Comparison of ENCODE assay signal across 2 cellular contexts in the genomic region with DNA sequence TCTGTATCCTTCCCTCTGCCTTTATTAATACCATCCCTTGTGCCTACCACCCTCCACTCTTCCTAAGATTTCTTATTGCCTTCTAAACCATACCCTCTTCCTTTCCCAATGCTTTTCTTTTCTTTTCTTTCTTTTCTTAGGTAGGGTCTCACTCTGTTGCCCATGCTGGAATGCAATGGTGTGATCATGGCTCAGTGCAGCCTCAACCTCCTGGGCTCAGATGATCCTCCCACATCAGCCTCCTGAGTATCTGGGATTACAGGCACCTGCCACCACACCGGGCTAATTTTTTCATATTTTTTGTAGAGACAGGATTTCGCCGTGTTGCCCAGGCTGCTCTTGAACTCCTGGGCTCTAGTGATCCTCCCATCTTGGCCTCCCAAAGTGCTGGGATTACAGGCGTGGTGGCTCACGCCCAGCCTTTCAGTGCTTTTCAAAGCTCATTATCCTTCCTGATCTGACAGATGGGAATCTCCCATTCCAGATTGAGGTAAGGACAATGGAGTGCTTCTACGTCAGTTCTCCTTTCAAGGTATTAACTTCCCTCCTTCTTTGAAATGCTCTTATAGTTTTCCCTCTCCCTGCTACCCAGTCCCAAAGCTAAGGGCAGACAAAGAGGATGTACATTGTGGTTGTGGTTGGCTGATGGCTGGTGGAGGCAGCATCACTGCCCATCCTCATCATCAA.
TF ChIP-seq lines count a peak whose summit lies in the region.

No MANE protein-coding gene starts in this region.

TF ChIP-seq in HCT116, 20 proteins besides CTCF, POLR2A, EP300 and RAD21:
- TF ChIP-seq SIN3A (IDR thresholded peaks at IDR 0.05; ENCODE audit: low read depth) (no peak), TCF7L2 (IDR thresholded peaks at IDR 0.05; ENCODE audit: borderline replicate concordance, extremely low read depth, insufficient read depth, insufficient read length) (no peak), EGR1 (IDR thresholded peaks at IDR 0.05; ENCODE audit: low read depth) (no peak), JUND (IDR thresholded peaks at IDR 0.05) (no peak), FOSL1 (IDR thresholded peaks at IDR 0.05; ENCODE audit: low read depth) (no peak), POLR2AphosphoS5 (IDR thresholded peaks at IDR 0.05; ENCODE audit: low read depth, low read length) (no peak), EZH2 (IDR thresholded peaks at IDR 0.05) (no peak), CBX3 (IDR thresholded peaks at IDR 0.05; ENCODE audit: low read depth) (no peak), SRF (IDR thresholded peaks at IDR 0.05; ENCODE audit: low read depth) (no peak), ZNF274 (IDR thresholded peaks at IDR 0.05; ENCODE audit: low read depth, low read length) (no peak), ZFX (IDR thresholded peaks at IDR 0.05) (no peak), ELF1 (IDR thresholded peaks at IDR 0.05; ENCODE audit: borderline replicate concordance, low read depth) (no peak), EZH2phosphoT487 (IDR thresholded peaks at IDR 0.05; ENCODE audit: borderline replicate concordance) (no peak)
- TF ChIP-seq, protein P1, sequence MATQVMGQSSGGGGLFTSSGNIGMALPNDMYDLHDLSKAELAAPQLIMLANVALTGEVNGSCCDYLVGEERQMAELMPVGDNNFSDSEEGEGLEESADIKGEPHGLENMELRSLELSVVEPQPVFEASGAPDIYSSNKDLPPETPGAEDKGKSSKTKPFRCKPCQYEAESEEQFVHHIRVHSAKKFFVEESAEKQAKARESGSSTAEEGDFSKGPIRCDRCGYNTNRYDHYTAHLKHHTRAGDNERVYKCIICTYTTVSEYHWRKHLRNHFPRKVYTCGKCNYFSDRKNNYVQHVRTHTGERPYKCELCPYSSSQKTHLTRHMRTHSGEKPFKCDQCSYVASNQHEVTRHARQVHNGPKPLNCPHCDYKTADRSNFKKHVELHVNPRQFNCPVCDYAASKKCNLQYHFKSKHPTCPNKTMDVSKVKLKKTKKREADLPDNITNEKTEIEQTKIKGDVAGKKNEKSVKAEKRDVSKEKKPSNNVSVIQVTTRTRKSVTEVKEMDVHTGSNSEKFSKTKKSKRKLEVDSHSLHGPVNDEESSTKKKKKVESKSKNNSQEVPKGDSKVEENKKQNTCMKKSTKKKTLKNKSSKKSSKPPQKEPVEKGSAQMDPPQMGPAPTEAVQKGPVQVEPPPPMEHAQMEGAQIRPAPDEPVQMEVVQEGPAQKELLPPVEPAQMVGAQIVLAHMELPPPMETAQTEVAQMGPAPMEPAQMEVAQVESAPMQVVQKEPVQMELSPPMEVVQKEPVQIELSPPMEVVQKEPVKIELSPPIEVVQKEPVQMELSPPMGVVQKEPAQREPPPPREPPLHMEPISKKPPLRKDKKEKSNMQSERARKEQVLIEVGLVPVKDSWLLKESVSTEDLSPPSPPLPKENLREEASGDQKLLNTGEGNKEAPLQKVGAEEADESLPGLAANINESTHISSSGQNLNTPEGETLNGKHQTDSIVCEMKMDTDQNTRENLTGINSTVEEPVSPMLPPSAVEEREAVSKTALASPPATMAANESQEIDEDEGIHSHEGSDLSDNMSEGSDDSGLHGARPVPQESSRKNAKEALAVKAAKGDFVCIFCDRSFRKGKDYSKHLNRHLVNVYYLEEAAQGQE (IDR thresholded peaks at IDR 0.05; ENCODE audit: low read depth): no peak
- TF ChIP-seq, protein P2, sequence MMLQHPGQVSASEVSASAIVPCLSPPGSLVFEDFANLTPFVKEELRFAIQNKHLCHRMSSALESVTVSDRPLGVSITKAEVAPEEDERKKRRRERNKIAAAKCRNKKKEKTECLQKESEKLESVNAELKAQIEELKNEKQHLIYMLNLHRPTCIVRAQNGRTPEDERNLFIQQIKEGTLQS (IDR thresholded peaks at IDR 0.05): no peak

TF ChIP-seq in endothelial cell of umbilical vein, 7 proteins besides CTCF, POLR2A, EP300 and RAD21:
- peak; percentile 29 for TF ChIP-seq POLR2AphosphoS5 (IDR thresholded peaks at IDR 0.05; ENCODE audit: insufficient read depth, low read depth, low read length)
- TF ChIP-seq, protein P3, sequence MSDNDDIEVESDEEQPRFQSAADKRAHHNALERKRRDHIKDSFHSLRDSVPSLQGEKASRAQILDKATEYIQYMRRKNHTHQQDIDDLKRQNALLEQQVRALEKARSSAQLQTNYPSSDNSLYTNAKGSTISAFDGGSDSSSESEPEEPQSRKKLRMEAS (IDR thresholded peaks at IDR 0.05; ENCODE audit: insufficient read depth, insufficient read length): no peak
